Comparison of ENCODE assay signal across 27 cellular contexts in the genomic region with DNA sequence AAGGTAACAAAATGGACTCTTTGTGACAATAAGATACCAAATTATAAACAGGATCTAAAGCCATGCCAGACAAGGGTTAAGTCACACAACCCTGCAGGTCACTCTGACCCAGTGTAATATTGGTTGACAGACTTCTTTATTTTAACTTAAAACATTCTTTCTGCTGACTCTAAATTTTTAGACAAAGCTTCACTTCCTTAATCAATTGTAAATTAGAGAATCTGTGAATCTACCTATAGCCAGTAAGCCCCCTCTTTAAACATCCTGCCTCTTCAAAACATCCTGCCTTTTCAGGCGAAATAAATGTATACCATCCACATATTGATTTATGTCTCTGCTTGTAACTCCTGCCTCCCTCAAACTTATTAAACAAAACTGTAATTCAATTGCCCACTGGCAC.
"Had no signal": no experiment of that assay in that cellular context is flagged by ENCODE, and none has a peak within 500 bp of the region (broad histone marks: within the 10 kb centered on the region; RNA-seq: fewer than 3 reads in every experiment).

No MANE protein-coding gene starts in this region.

- H3K27ac ChIP-seq: left ventricle myocardium inferior, neural progenitor cell, neutrophil, ovary, right atrium auricular region, right lobe of liver, uterus had no signal

- DNase-seq: islet precursor cell; left ventricle myocardium inferior; mesendoderm; naive B cell; natural killer cell; nephron progenitor cell; occipital lobe; ovary; right lobe of liver; stimulated activated CD4-positive, alpha-beta T cell treated with anti-CD3 and anti-CD28 coated beads, Interleukin-1b, Interleukin-23, amount 100 ng/mL, for 48 hours; stimulated activated CD4-positive, alpha-beta T cell treated with anti-CD3 and anti-CD28 coated beads, Interleukin-2, amount 100 ng/mL, for 48 hours; stimulated activated CD4-positive, alpha-beta T cell treated with anti-CD3 and anti-CD28 coated beads, Interleukin-4, amount 100 ng/mL, for 4 hours; stimulated activated CD8-positive, alpha-beta memory T cell treated with anti-CD3 and anti-CD28 coated beads, Interleukin-4, amount 100 ng/mL, for 48 hours; stimulated activated naive CD4-positive, alpha-beta T cell treated with Interleukin-2 at 50 U/mL for 16 hours; stimulated activated naive CD8-positive, alpha-beta T cell treated with anti-CD3 and anti-CD28 coated beads, Interleukin-15, amount 100 ng/mL, for 72 hours; substantia nigra; uterus had no signal

- H3K4me1 ChIP-seq: left ventricle myocardium inferior, right atrium auricular region, uterus had no signal

- H3K27me3 ChIP-seq: neural progenitor cell, neutrophil, ovary, right atrium auricular region, right lobe of liver, tibial nerve, uterus had no signal

- H3K9ac ChIP-seq: neural progenitor cell had no signal

- H3K27me3 Mint-ChIP-seq: naive B cell; progenitor cell of endocrine pancreas; stimulated activated memory B cell treated with anti-CD40 and anti-IgM and Interleukin-4, amounts not matched to agents 10 μg/mL and 1 μg/mL and 100 μg/mL, for 72 hours; stimulated activated naive CD8-positive, alpha-beta T cell treated with anti-CD3 and anti-CD28 coated beads, Interleukin-15, amount 100 ng/mL, for 72 hours; type B pancreatic cell had no signal

- H2AFZ ChIP-seq: neural progenitor cell had no signal

- H3K27ac Mint-ChIP-seq: mesothelial cell of epicardium; natural killer cell; nephron progenitor cell; neural progenitor cell; progenitor cell of endocrine pancreas; stimulated activated memory B cell treated with anti-CD40 and anti-IgM and Interleukin-4, amounts not matched to agents 10 μg/mL and 1 μg/mL and 100 μg/mL, for 72 hours; stimulated activated naive CD8-positive, alpha-beta T cell treated with anti-CD3 and anti-CD28 coated beads, Interleukin-15, amount 100 ng/mL, for 72 hours; type B pancreatic cell had no signal

- H3K9me3 Mint-ChIP-seq: mesothelial cell of epicardium; naive B cell; natural killer cell; nephron progenitor cell; neural progenitor cell; stimulated activated memory B cell treated with anti-CD40 and anti-IgM and Interleukin-4, amounts not matched to agents 10 μg/mL and 1 μg/mL and 100 μg/mL, for 72 hours; stimulated activated naive CD8-positive, alpha-beta T cell treated with anti-CD3 and anti-CD28 coated beads, Interleukin-15, amount 100 ng/mL, for 72 hours; type B pancreatic cell had no signal

- ATAC-seq: natural killer cell; right lobe of liver; stimulated activated memory B cell treated with anti-CD40 and anti-IgM and Interleukin-4, amounts not matched to agents 10 μg/mL and 1 μg/mL and 100 μg/mL, for 72 hours; stimulated activated naive CD8-positive, alpha-beta T cell treated with anti-CD3 and anti-CD28 coated beads, Interleukin-15, amount 100 ng/mL, for 72 hours had no signal

- H3K4me2 ChIP-seq: neural progenitor cell, smooth muscle cell had no signal

- H3K36me3 ChIP-seq: neutrophil, ovary, right atrium auricular region, right lobe of liver, uterus had no signal

- H3K36me3 Mint-ChIP-seq: natural killer cell had no signal

- H3K4me3 Mint-ChIP-seq: mesothelial cell of epicardium; naive B cell; natural killer cell; nephron progenitor cell; neural progenitor cell; stimulated activated memory B cell treated with anti-CD40 and anti-IgM and Interleukin-4, amounts not matched to agents 10 μg/mL and 1 μg/mL and 100 μg/mL, for 72 hours; stimulated activated naive CD8-positive, alpha-beta T cell treated with anti-CD3 and anti-CD28 coated beads, Interleukin-15, amount 100 ng/mL, for 72 hours; type B pancreatic cell had no signal

- H3K4me3 ChIP-seq: left ventricle myocardium inferior, lung, neural progenitor cell, ovary, right atrium auricular region, right lobe of liver, smooth muscle cell, tibial nerve, uterus had no signal

- H3K9me3 ChIP-seq: left ventricle myocardium inferior, neutrophil, ovary, right atrium auricular region, right lobe of liver, tibial nerve, uterus had no signal

- H3K4me1 Mint-ChIP-seq: mesothelial cell of epicardium; naive B cell; natural killer cell; nephron progenitor cell; neural progenitor cell; stimulated activated memory B cell treated with anti-CD40 and anti-IgM and Interleukin-4, amounts not matched to agents 10 μg/mL and 1 μg/mL and 100 μg/mL, for 72 hours; stimulated activated naive CD8-positive, alpha-beta T cell treated with anti-CD3 and anti-CD28 coated beads, Interleukin-15, amount 100 ng/mL, for 72 hours had no signal
